Comparison of ENCODE assay signal across 8 cellular contexts in the genomic region with DNA sequence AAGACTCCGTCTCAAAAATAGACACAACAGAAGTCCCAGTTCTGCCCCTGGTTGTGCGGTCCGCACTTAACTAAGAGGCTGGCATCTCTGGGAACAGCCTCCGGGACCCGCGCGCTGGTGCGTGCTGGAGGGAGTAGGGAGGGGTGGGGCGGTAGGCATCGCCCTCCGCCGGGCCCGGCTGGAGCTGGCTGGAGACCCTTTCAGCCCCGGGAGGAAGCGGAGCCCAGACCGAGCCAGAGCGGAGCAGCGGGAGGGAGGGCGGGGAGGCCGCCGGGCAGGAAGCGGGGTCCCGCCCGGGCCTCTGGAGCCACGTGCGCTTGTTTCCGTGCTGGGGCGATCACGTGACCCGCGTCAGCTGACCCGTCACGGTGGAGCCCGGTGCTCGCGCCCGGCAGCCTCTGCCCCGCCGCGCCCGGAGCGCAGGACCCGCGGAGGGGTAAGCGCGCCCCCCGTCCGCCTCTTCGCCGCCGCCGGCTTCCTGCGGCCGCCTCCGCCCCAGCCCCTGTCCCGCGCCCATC. TPM values are rescaled to one million over a fixed set of nuclear protein-coding genes. Genes with fewer than 3 reads are reported as not detected.
DNase-seq lines count a peak whose midpoint lies in the region; ATAC-seq lines count a peak whose summit lies in the region.

A gene (plus strand): TSS at position 354 of the 518 bp plus-strand sequence. CDS start 256 bp downstream, outside the sequence.

- peaks cover 75% of the 10 kb centered on the region for H3K4me1 Mint-ChIP-seq in dendritic cell treated with granulocyte-macrophage colony-stimulating factor and Interleukin-4, amounts not matched to agents 40 ng/mL and 50 ng/mL, for 4 days (ENCODE audit: low read depth)

- ATAC-seq in GM18498 (IDR thresholded peaks at IDR 0.05; ENCODE audit: unreplicated experiment), result peak; percentile 66
- peak; percentile 45 for ATAC-seq in HG02938 (IDR thresholded peaks at IDR 0.05; ENCODE audit: unreplicated experiment)
- ATAC-seq in left lobe of liver, result peak; percentile 77
- no peak for ATAC-seq in GM21528 (IDR thresholded peaks at IDR 0.05; ENCODE audit: low FRiP score, unreplicated experiment)

- H3K27ac Mint-ChIP-seq in dendritic cell treated with granulocyte-macrophage colony-stimulating factor and Interleukin-4, amounts not matched to agents 40 ng/mL and 50 ng/mL, for 4 days, result peak within 1 kb of the TSS; percentile 88

- DNase-seq in NCI-H510A treated with DMSO at 0.1 percent for 48 hours (lab: John Stamatoyannopoulos, UW) (peak; percentile 44), left lobe of liver (ENCODE audit: low spot score) (peak; percentile 93)
- DNase-seq in activated CD4-positive, alpha-beta T cell treated with anti-CD3 and anti-CD28 coated beads, Interleukin-2, amount 50 U/mL, for 4 hours, result peak; percentile 77 to 80
- peak; percentile 86 for DNase-seq in stimulated activated CD4-positive, alpha-beta T cell treated with anti-CD3 and anti-CD28 coated beads, Interleukin-1b, Interleukin-23, amount 100 ng/mL, for 48 hours

- intact Hi-C loops in dendritic cell treated with granulocyte-macrophage colony-stimulating factor and Interleukin-4, amounts not matched to agents 40 ng/mL and 50 ng/mL, for 4 days (cut with micrococcal nuclease), result no loop called here

- no peaks in the 10 kb centered on the region for H3K27me3 Mint-ChIP-seq in dendritic cell treated with granulocyte-macrophage colony-stimulating factor and Interleukin-4, amounts not matched to agents 40 ng/mL and 50 ng/mL, for 4 days

- H3K9me3 Mint-ChIP-seq in dendritic cell treated with granulocyte-macrophage colony-stimulating factor and Interleukin-4, amounts not matched to agents 40 ng/mL and 50 ng/mL, for 4 days, result no peaks in the 10 kb centered on the region

- H3K36me3 Mint-ChIP-seq in dendritic cell treated with granulocyte-macrophage colony-stimulating factor and Interleukin-4, amounts not matched to agents 40 ng/mL and 50 ng/mL, for 4 days (ENCODE audit: low read depth), result peaks cover 47% of the 10 kb centered on the region

- H3K4me3 Mint-ChIP-seq in dendritic cell treated with granulocyte-macrophage colony-stimulating factor and Interleukin-4, amounts not matched to agents 40 ng/mL and 50 ng/mL, for 4 days, result peak within 1 kb of the TSS; percentile 88

RNA-seq across cellular contexts. Expression of the gene that starts here (rescaled TPM):
- 27.0 TPM for total RNA-seq in left lobe of liver
